ENCODE assay signal across 18 cellular contexts in the genomic region with DNA sequence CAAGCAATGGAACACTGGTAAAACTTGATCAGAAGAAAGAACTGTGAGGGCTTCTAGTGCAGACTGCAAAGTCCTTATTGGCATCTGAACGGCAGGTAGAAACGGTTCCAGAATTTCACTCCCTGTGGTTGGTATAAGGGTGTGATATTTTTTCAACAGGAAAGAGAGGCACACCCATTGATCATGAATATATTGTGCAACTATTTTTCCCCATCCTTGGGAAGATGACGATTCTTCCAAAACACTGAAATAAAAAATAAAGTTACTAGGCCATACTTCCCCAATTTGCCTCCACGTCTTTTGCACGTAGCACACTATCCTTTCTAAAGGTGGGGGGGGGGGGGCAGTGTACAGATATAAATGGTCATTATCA. TPM values are rescaled to one million over a fixed set of nuclear protein-coding genes. Genes with fewer than 3 reads are reported as not detected.
DNase-seq lines count a peak whose midpoint lies in the region; ATAC-seq, FAIRE-seq and TF ChIP-seq lines count a peak whose summit lies in the region.
"Had no signal": no experiment of that assay in that cellular context is flagged by ENCODE, and none has a peak within 500 bp of the region (broad histone marks: within the 10 kb centered on the region; RNA-seq: fewer than 3 reads in every experiment).

No MANE protein-coding gene starts in this region.

- H4K20me1 ChIP-seq in OCI-LY7 (ENCODE audit: insufficient read depth, low read length) (no peaks in the 10 kb centered on the region), GM12878 (ENCODE audit: control insufficient read depth, insufficient read depth) (no peaks in the 10 kb centered on the region)

- in situ Hi-C loops in GM12878 (cut with MboI) = no loop called here

- no peak for TF ChIP-seq RAD21 in GM12878 (IDR thresholded peaks at IDR 0.05; ENCODE audit: insufficient read depth, low read depth, low read length)

- FAIRE-seq in GM12878 (lab: Jason Lieb, UNC) = no peak
- FAIRE-seq in pancreas (lab: Jason Lieb, UNC) = no peak
- FAIRE-seq: A549, GM19239, HTR-8/SVneo had no signal

- 100% methylated on average over 5 of the region's 5 CpGs for WGBS in GM12878 (ENCODE audit: insufficient coverage, insufficient replicate concordance, low lambda C conversion rate, missing lambda C conversion rate)
- WGBS in pancreas, 2 donors = 49 to 50% methylated on average over 5 of the region's 5 CpGs

- no peak overlapping the region for H3K4me3 Mint-ChIP-seq in activated CD8-positive, alpha-beta T cell treated with anti-CD3 and anti-CD28 coated beads for 36 hours
- H3K4me3 Mint-ChIP-seq in activated CD8-positive, alpha-beta T cell treated with anti-CD3 and anti-CD28 coated beads, Interleukin-2, amount 10 ng/mL, durations not matched to agents 7 days and 5 days = no peak overlapping the region
- H3K4me3 Mint-ChIP-seq: CD4-positive, alpha-beta T cell had no signal

- BruUV-seq in OCI-LY7 (replicated peaks; lab: Mats Ljungman, UMichigan) (TSS peak; percentile 38), GM12878 (replicated peaks; lab: Mats Ljungman, UMichigan) (TSS peak; percentile 55)

- peak overlapping the region; percentile 8 for H3K27ac Mint-ChIP-seq in activated CD8-positive, alpha-beta T cell treated with anti-CD3 and anti-CD28 coated beads for 36 hours
- no peak overlapping the region for H3K27ac Mint-ChIP-seq in activated CD8-positive, alpha-beta T cell treated with anti-CD3 and anti-CD28 coated beads, Interleukin-2, amount 10 ng/mL, durations not matched to agents 7 days and 5 days
- H3K27ac Mint-ChIP-seq: CD4-positive, alpha-beta T cell had no signal

- intact Hi-C loops in activated CD8-positive, alpha-beta T cell treated with anti-CD3 and anti-CD28 coated beads for 36 hours (cut with micrococcal nuclease) = no loop called here
- intact Hi-C loops in OCI-LY7 (cut with micrococcal nuclease; ENCODE audit: unreplicated experiment) (loop anchor here (10.0 kb wide), 1 partner anchor 105 kb away; no protein-coding TSS in a partner anchor), GM12878 (cut with micrococcal nuclease; ENCODE audit: unreplicated experiment) (no loop called here), pancreas (cut with DNase I) (no loop called here), left colon (cut with DNase I, micrococcal nuclease) (no loop called here), vagina (cut with DNase I) (no loop called here)

- no peak for TF ChIP-seq POLR2A in GM12878 (IDR thresholded peaks at IDR 0.05; ENCODE audit: low read depth, low read length)
- TF ChIP-seq POLR2A in vagina (IDR thresholded peaks at IDR 0.05) = no peak

- TF ChIP-seq CTCF in activated CD8-positive, alpha-beta T cell treated with anti-CD3 and anti-CD28 coated beads for 36 hours (IDR thresholded peaks at IDR 0.05) = no peak
- no peak for TF ChIP-seq CTCF in OCI-LY7 (conservative IDR thresholded peaks at IDR 0.05; ENCODE audit: low read length)
- TF ChIP-seq CTCF in GM12878 (IDR thresholded peaks at IDR 0.05 in 2 of 3, conservative IDR thresholded peaks at IDR 0.05 in 1 of 3; ENCODE audit: control insufficient read depth in 2 of 3, extremely low read depth in 1 of 3, insufficient read depth in 1 of 3, low read depth in 3 of 3, low read length in 3 of 3) = no peak
- TF ChIP-seq CTCF in pancreas (IDR thresholded peaks at IDR 0.05) = no peak
- no peak for TF ChIP-seq CTCF in vagina (IDR thresholded peaks at IDR 0.05)

- H3K27ac ChIP-seq in OCI-LY7 (ENCODE audit: low read depth, low read length, poor library complexity, severe bottlenecking) (no peak overlapping the region), GM12878 (ENCODE audit: control insufficient read depth, insufficient read depth) (no peak overlapping the region), pancreas (no peak overlapping the region), vagina (no peak overlapping the region)
- H3K27ac ChIP-seq: 22Rv1, A549, C4-2B, GM23248 had no signal

- H3K9me3 Mint-ChIP-seq in activated CD8-positive, alpha-beta T cell treated with anti-CD3 and anti-CD28 coated beads for 36 hours = no peaks in the 10 kb centered on the region
- H3K9me3 Mint-ChIP-seq in activated CD8-positive, alpha-beta T cell treated with anti-CD3 and anti-CD28 coated beads, Interleukin-2, amount 10 ng/mL, durations not matched to agents 7 days and 5 days (ENCODE audit: insufficient read depth) = no peaks in the 10 kb centered on the region
- H3K9me3 Mint-ChIP-seq: CD4-positive, alpha-beta T cell had no signal

- no peak overlapping the region for H3K4me3 ChIP-seq in OCI-LY7 (ENCODE audit: low read depth, low read length, poor library complexity, severe bottlenecking)
- no peak overlapping the region for H3K4me3 ChIP-seq in GM12878
- H3K4me3 ChIP-seq in pancreas = no peak overlapping the region
- H3K4me3 ChIP-seq in vagina = no peak overlapping the region
- H3K4me3 ChIP-seq: A549, GM23248, HAP-1 had no signal

- no peak for ATAC-seq in activated CD8-positive, alpha-beta T cell treated with anti-CD3 and anti-CD28 coated beads for 36 hours
- ATAC-seq in activated CD8-positive, alpha-beta T cell treated with anti-CD3 and anti-CD28 coated beads, Interleukin-2, amount 10 ng/mL, durations not matched to agents 7 days and 5 days = no peak
- ATAC-seq in GM12878 = no peak
- peak in 3 of 4 donors; percentile 12 to 32 (median 23) for ATAC-seq in pancreas
- ATAC-seq in left colon = no peak
- ATAC-seq: A549 had no signal

- peaks cover 6% of the 10 kb centered on the region for H3K4me1 Mint-ChIP-seq in activated CD8-positive, alpha-beta T cell treated with anti-CD3 and anti-CD28 coated beads for 36 hours (ENCODE audit: low read depth)
- H3K4me1 Mint-ChIP-seq in activated CD8-positive, alpha-beta T cell treated with anti-CD3 and anti-CD28 coated beads, Interleukin-2, amount 10 ng/mL, durations not matched to agents 7 days and 5 days (ENCODE audit: low read depth) = no peaks in the 10 kb centered on the region

- no peak overlapping the region for H3K9ac ChIP-seq in GM12878 (ENCODE audit: control insufficient read depth, insufficient read depth, low read length)
- H3K9ac ChIP-seq: GM23248 had no signal

- SMC1A ChIA-PET in GM12878 (lab: Charles Lee; ENCODE audit: uncharacterized antibody, unreplicated experiment) = interaction anchor here (0.7 kb wide), 2 partner anchors 8 to 56 kb away, joined by 3 to 5 read pairs; no protein-coding TSS in a partner anchor

- H3K27me3 Mint-ChIP-seq in activated CD8-positive, alpha-beta T cell treated with anti-CD3 and anti-CD28 coated beads for 36 hours = no peaks in the 10 kb centered on the region
- H3K27me3 Mint-ChIP-seq in activated CD8-positive, alpha-beta T cell treated with anti-CD3 and anti-CD28 coated beads, Interleukin-2, amount 10 ng/mL, durations not matched to agents 7 days and 5 days (ENCODE audit: low read depth) = no peaks in the 10 kb centered on the region
- H3K27me3 Mint-ChIP-seq: CD4-positive, alpha-beta T cell had no signal

- no peaks in the 10 kb centered on the region for H3K4me1 ChIP-seq in OCI-LY7 (ENCODE audit: insufficient read depth, low read length, poor library complexity, severe bottlenecking)
- H3K4me1 ChIP-seq in GM12878 (ENCODE audit: control insufficient read depth, insufficient read depth, low read length) = peaks cover 7% of the 10 kb centered on the region
- H3K4me1 ChIP-seq in pancreas = peaks cover 0 to 6% (median 5%) of the 10 kb centered on the region in 3 donors
- no peaks in the 10 kb centered on the region for H3K4me1 ChIP-seq in vagina
- H3K4me1 ChIP-seq: HAP-1 had no signal

- no peaks in the 10 kb centered on the region for H3K79me2 ChIP-seq in OCI-LY7 (ENCODE audit: insufficient read depth, low read depth, low read length)
- no peaks in the 10 kb centered on the region for H3K79me2 ChIP-seq in GM12878 (ENCODE audit: control insufficient read depth, insufficient read depth, low read length)

- RAD21 ChIA-PET in GM12878 (lab: Charles Lee; ENCODE audit: unreplicated experiment) = no interaction called here

- DNase-seq in activated CD8-positive, alpha-beta T cell treated with anti-CD3 and anti-CD28 coated beads for 36 hours = no peak
- no peak for DNase-seq in activated CD8-positive, alpha-beta T cell treated with anti-CD3 and anti-CD28 coated beads, Interleukin-2, amount 10 ng/mL, durations not matched to agents 7 days and 5 days
- DNase-seq in OCI-LY7 (ENCODE audit: low spot score) (no peak), GM12878 (ENCODE audit: low read depth, low spot score) (no peak), pancreas (no peak), left colon (no peak), vagina (ENCODE audit: extremely low spot score in 2 of 2) (no peak)
- DNase-seq: AML-193; CD4-positive, alpha-beta T cell; DMS79 treated with DMSO at 0.1 percent for 48 hours; GF-D8; GM23248 had no signal

- H3K36me3 ChIP-seq in OCI-LY7 (ENCODE audit: insufficient read depth, low read length) (peaks cover 91% of the 10 kb centered on the region), GM12878 (ENCODE audit: control insufficient read depth in 2 of 2, insufficient read depth in 2 of 2, low read length in 1 of 2) (peaks cover 3 to 32% of the 10 kb centered on the region in 2 experiments), pancreas (peaks cover 0 to 3% (median 0%) of the 10 kb centered on the region in 3 donors), vagina (peaks cover 0 to 29% of the 10 kb centered on the region in 2 donors)

- CTCF ChIA-PET in activated CD8-positive, alpha-beta T cell treated with anti-CD3 and anti-CD28 coated beads for 36 hours (lab: Charles Lee) = no interaction called here
- CTCF ChIA-PET in activated CD8-positive, alpha-beta T cell treated with anti-CD3 and anti-CD28 coated beads, Interleukin-2, amount 10 ng/mL, durations not matched to agents 7 days and 5 days (lab: Charles Lee) = no interaction called here
- CTCF ChIA-PET in OCI-LY7 (lab: Charles Lee; ENCODE audit: unreplicated experiment) (no interaction called here), GM12878 (lab: Yijun Ruan, JAX) (interaction anchor here (1.4 kb wide), 1 partner anchor 10 kb away, joined by 3 read pairs; no protein-coding TSS in a partner anchor)

- TF ChIP-seq EP300 in GM12878 (IDR thresholded peaks at IDR 0.05; ENCODE audit: borderline replicate concordance in 1 of 2, control insufficient read depth in 1 of 2, low read depth in 2 of 2, low read length in 2 of 2) = no peak

- no peaks in the 10 kb centered on the region for H3K9me3 ChIP-seq in OCI-LY7 (ENCODE audit: low read length)
- H3K9me3 ChIP-seq in GM12878 (replicated peaks; ENCODE audit: control insufficient read depth, insufficient read depth, low read length) = no peaks in the 10 kb centered on the region
- H3K9me3 ChIP-seq in pancreas = no peaks in the 10 kb centered on the region
- H3K9me3 ChIP-seq in vagina = no peaks in the 10 kb centered on the region
- H3K9me3 ChIP-seq: A549, HAP-1 had no signal

- H2AFZ ChIP-seq in OCI-LY7 (ENCODE audit: low read length) (no peak overlapping the region), GM12878 (ENCODE audit: control insufficient read depth, low read depth, low read length) (no peak overlapping the region)
- H2AFZ ChIP-seq: GM23248 had no signal

- peaks cover 50% of the 10 kb centered on the region for H3K36me3 Mint-ChIP-seq in activated CD8-positive, alpha-beta T cell treated with anti-CD3 and anti-CD28 coated beads for 36 hours (ENCODE audit: low read depth)
- H3K36me3 Mint-ChIP-seq in activated CD8-positive, alpha-beta T cell treated with anti-CD3 and anti-CD28 coated beads, Interleukin-2, amount 10 ng/mL, durations not matched to agents 7 days and 5 days (ENCODE audit: low read depth) = peaks cover 42% of the 10 kb centered on the region

- H3K9me2 ChIP-seq in OCI-LY7 (ENCODE audit: insufficient read depth, low read length) = no peaks in the 10 kb centered on the region

- H3K27me3 ChIP-seq in GM12878 (replicated peaks in 1 of 2; ENCODE audit: control insufficient read depth in 2 of 2, insufficient read depth in 2 of 2, low read length in 1 of 2) (no peaks in the 10 kb centered on the region), pancreas (no peaks in the 10 kb centered on the region), vagina (no peaks in the 10 kb centered on the region)

- POLR2A ChIA-PET in activated CD8-positive, alpha-beta T cell treated with anti-CD3 and anti-CD28 coated beads for 36 hours (lab: Charles Lee) = interaction anchor here (0.5 kb wide), 1 partner anchor 1016 kb away, joined by 3 read pairs; no protein-coding TSS in a partner anchor
- POLR2A ChIA-PET in activated CD8-positive, alpha-beta T cell treated with anti-CD3 and anti-CD28 coated beads, Interleukin-2, amount 10 ng/mL, durations not matched to agents 7 days and 5 days (lab: Charles Lee) = no interaction called here
- POLR2A ChIA-PET in OCI-LY7 (lab: Charles Lee) = interaction anchor here (1.0 to 1.5 kb wide), 2 partner anchors 11 to 25 kb away, joined by 3 read pairs; no protein-coding TSS in a partner anchor
- POLR2A ChIA-PET in GM12878 (lab: Charles Lee) = no interaction called here

- no peak overlapping the region for H3K4me2 ChIP-seq in OCI-LY7 (ENCODE audit: low read length)
- H3K4me2 ChIP-seq in GM12878 (ENCODE audit: control insufficient read depth, insufficient read depth) = no peak overlapping the region
- H3K4me2 ChIP-seq: A549 had no signal

RNA-seq across cellular contexts. Expression of a gene that starts 49.6 kb away (rescaled TPM):
- 10 to 100 TPM; 53.9 to 61.3 TPM for total RNA-seq in activated CD8-positive, alpha-beta T cell treated with anti-CD3 and anti-CD28 coated beads for 36 hours
- total RNA-seq in activated CD8-positive, alpha-beta T cell treated with anti-CD3 and anti-CD28 coated beads, Interleukin-2, amount 10 ng/mL, durations not matched to agents 7 days and 5 days = 10 to 100 TPM; 35.7 TPM
- 30.0 and 30.5 TPM in 2 replicates for total RNA-seq in OCI-LY7 (2014; rRNA removed; shearing (Covaris generic))
- 49.8 and 61.7 TPM in 2 replicates for total RNA-seq in OCI-LY7 (2022)
- 201 and 211 TPM in 2 replicates for total RNA-seq in GM12878 (2013; cell fraction: nucleolus; rRNA removed)
- 36.8 and 50.2 TPM in 2 replicates for total RNA-seq in GM12878 (2014; rRNA removed)
- 43.0 and 49.0 TPM in 2 replicates for total RNA-seq in GM12878 (2014; rRNA removed; fragmentation: Illumina TruSeq; extraction: Trizol)
- 31.2 and 33.8 TPM in 2 replicates for total RNA-seq in GM12878 (2021)
- 39.2 TPM for polyA plus RNA-seq in GM12878 (2011; ENCODE audit: low read depth)
- polyA plus RNA-seq in GM12878 (2011; rRNA removed) = 94.4 and 113 TPM in 2 replicates
- polyA plus RNA-seq in GM12878 (2011; cell fraction: cytosol; rRNA removed) = 36.8 and 38.2 TPM in 2 replicates
- polyA plus RNA-seq in GM12878 (2011; cell fraction: nucleus; rRNA removed) = 192 and 194 TPM in 2 replicates
- polyA plus RNA-seq in GM12878 (2012) = 32.4 and 44.6 TPM in 2 replicates
- polyA plus RNA-seq in GM12878 (2014; fragmentation: Illumina TruSeq; extraction: Trizol) = 50.1 and 68.9 TPM in 2 replicates
- polyA plus RNA-seq in GM12878 (2014; fragmentation: Nextera tagmentation; extraction: Ambion mirVana) = 10 to 100 TPM; 22.0 to 26.2 TPM
- 58.0 and 67.1 TPM in 2 replicates for polyA plus RNA-seq in GM12878 (2014; rRNA removed)
- 10 to 100 TPM; 10.8 to 17.9 TPM for polyA plus RNA-seq in GM12878 (2016; fragmentation: Nextera tagmentation; extraction: Ambion mirVana)
- 33.6 and 34.2 TPM in 2 replicates for polyA minus RNA-seq in GM12878 (2011; rRNA and poly(A)+ RNA removed)
- polyA minus RNA-seq in GM12878 (2011; cell fraction: cytosol; rRNA and poly(A)+ RNA removed) = 9.8 and 11.7 TPM in 2 replicates
- polyA minus RNA-seq in GM12878 (2011; cell fraction: nucleus; rRNA and poly(A)+ RNA removed) = 29.8 and 33.2 TPM in 2 replicates
- 10 to 100 TPM; 11.0 to 14.8 (median 13.8) TPM for total RNA-seq in pancreas
- 10 to 100 TPM; 29.3 to 52.2 TPM for polyA plus RNA-seq in pancreas
- 10 to 100 TPM; 19.9 to 30.5 TPM for total RNA-seq in left colon
- 20.9 TPM for total RNA-seq in vagina

RNA-seq across cellular contexts. Expression of a gene that starts 56.2 kb away (rescaled TPM):
- 10 to 100 TPM; 59.8 to 61.8 TPM for total RNA-seq in activated CD8-positive, alpha-beta T cell treated with anti-CD3 and anti-CD28 coated beads for 36 hours
- total RNA-seq in activated CD8-positive, alpha-beta T cell treated with anti-CD3 and anti-CD28 coated beads, Interleukin-2, amount 10 ng/mL, durations not matched to agents 7 days and 5 days = 10 to 100 TPM; 39.2 to 40.0 TPM
- 40.1 and 45.5 TPM in 2 replicates for total RNA-seq in OCI-LY7 (2014; rRNA removed; shearing (Covaris generic))
- total RNA-seq in OCI-LY7 (2022) (30.7 and 35.2 TPM in 2 replicates), GM12878 (2014; rRNA removed) (53.7 and 56.0 TPM in 2 replicates), GM12878 (2014; rRNA removed; fragmentation: Illumina TruSeq; extraction: Trizol) (66.8 and 71.2 TPM in 2 replicates), GM12878 (2021) (53.3 and 57.4 TPM in 2 replicates), pancreas (10 to 100 TPM in 2 of 6 donors, 1 to 10 TPM in 4; 6.4 to 13.1 (median 9.0) TPM), left colon (10 to 100 TPM; 29.7 to 35.6 TPM), vagina (15.7 TPM)
- total RNA-seq in GM12878 (2013; cell fraction: nucleolus; rRNA removed) = 10.9 and 11.8 TPM in 2 replicates
- polyA plus RNA-seq in GM12878 (2011; ENCODE audit: low read depth) = 42.5 TPM
- polyA plus RNA-seq in GM12878 (2011; rRNA removed) (54.1 and 98.8 TPM in 2 replicates), GM12878 (2014; fragmentation: Illumina TruSeq; extraction: Trizol) (47.7 and 49.9 TPM in 2 replicates), GM12878 (2014; fragmentation: Nextera tagmentation; extraction: Ambion mirVana) (100 to 1,000 TPM; 117 to 145 TPM), GM12878 (2014; rRNA removed) (71.7 and 79.7 TPM in 2 replicates), GM12878 (2016; fragmentation: Nextera tagmentation; extraction: Ambion mirVana) (100 to 1,000 TPM; 173 to 178 TPM), pancreas (10 to 100 TPM; 22.2 to 23.6 TPM)
- 33.1 and 42.0 TPM in 2 replicates for polyA plus RNA-seq in GM12878 (2011; cell fraction: cytosol; rRNA removed)
- polyA plus RNA-seq in GM12878 (2011; cell fraction: nucleus; rRNA removed) = 19.5 and 22.6 TPM in 2 replicates
- 61.8 and 73.7 TPM in 2 replicates for polyA plus RNA-seq in GM12878 (2012)
- 6.0 and 8.9 TPM in 2 replicates for polyA minus RNA-seq in GM12878 (2011; rRNA and poly(A)+ RNA removed)
- polyA minus RNA-seq in GM12878 (2011; cell fraction: cytosol; rRNA and poly(A)+ RNA removed) = 9.0 and 9.4 TPM in 2 replicates
- polyA minus RNA-seq in GM12878 (2011; cell fraction: nucleus; rRNA and poly(A)+ RNA removed) = 11.4 and 15.4 TPM in 2 replicates

Comparison
In these comparisons a context has a peak if more than half of its experiments do, and no peak if none do; other contexts are left out.
1. POLR2A ChIA-PET loops: an anchor here in activated CD8-positive, alpha-beta T cell treated with anti-CD3 and anti-CD28 coated beads for 36 hours (0.5 kb wide) and OCI-LY7 (1.0 to 1.5 kb wide); none called in activated CD8-positive, alpha-beta T cell treated with anti-CD3 and anti-CD28 coated beads, Interleukin-2, amount 10 ng/mL, durations not matched to agents 7 days and 5 days and GM12878.
2. ATAC-seq: peak in pancreas (3 of 4); none in activated CD8-positive, alpha-beta T cell treated with anti-CD3 and anti-CD28 coated beads for 36 hours (single experiment), activated CD8-positive, alpha-beta T cell treated with anti-CD3 and anti-CD28 coated beads, Interleukin-2, amount 10 ng/mL, durations not matched to agents 7 days and 5 days (single experiment), GM12878 (single experiment) and left colon (single experiment).